In genomic region chr1:31324093-31324492, GRCh38 we compare ENCODE assay signal across 29 cellular contexts. TPM values are rescaled to one million over a fixed set of nuclear protein-coding genes. Genes with fewer than 3 reads are reported as not detected.
"Had no signal": no experiment of that assay in that cellular context is flagged by ENCODE, and none has a peak within 500 bp of the region (broad histone marks: within the 10 kb centered on the region; RNA-seq: fewer than 3 reads in every experiment).

No MANE protein-coding gene starts in this region.

- FAIRE-seq: colon, endometrium, islet of Langerhans, keratinocyte had no signal

- H3K27me3 Mint-ChIP-seq: effector memory CD8-positive, alpha-beta T cell had no signal

- ATAC-seq: effector memory CD8-positive, alpha-beta T cell; esophagus mucosa; gastrocnemius medialis; left cardiac atrium; left lung; left ventricle myocardium superior had no signal

- H3K9me3 Mint-ChIP-seq: effector memory CD8-positive, alpha-beta T cell; endodermal cell had no signal

- H3K4me1 ChIP-seq: esophagus squamous epithelium, gastrocnemius medialis, left lung, lower lobe of right lung had no signal

- H3K27ac Mint-ChIP-seq: effector memory CD8-positive, alpha-beta T cell; endodermal cell had no signal

- DNase-seq: dermis blood vessel endothelial cell; dorsolateral prefrontal cortex; effector CD8-positive, alpha-beta T cell; effector memory CD8-positive, alpha-beta T cell; endodermal cell; erythroblast; esophagus squamous epithelium; foreskin fibroblast; foreskin melanocyte; gastrocnemius medialis; glutamatergic neuron; head of caudate nucleus; heart right ventricle; hippocampal formation; left cardiac atrium; left lung; left ventricle myocardium superior; lower lobe of right lung; mesendoderm; midbrain had no signal

- H3K4me3 ChIP-seq: coronary artery, dorsolateral prefrontal cortex, esophagus squamous epithelium, gastrocnemius medialis, heart right ventricle, left lung, lower lobe of right lung had no signal

- H3K4me3 Mint-ChIP-seq: effector memory CD8-positive, alpha-beta T cell; endodermal cell had no signal

- H3K27ac ChIP-seq: coronary artery, dorsolateral prefrontal cortex, epithelial cell of prostate, esophagus squamous epithelium, gastrocnemius medialis, heart right ventricle, left lung, lower lobe of right lung had no signal

- H3K27me3 ChIP-seq: dorsolateral prefrontal cortex, esophagus squamous epithelium, gastrocnemius medialis, heart right ventricle, left lung had no signal

- H3K9me3 ChIP-seq: esophagus squamous epithelium, gastrocnemius medialis, heart right ventricle, left lung, lower lobe of right lung had no signal

- H3K4me1 Mint-ChIP-seq: endodermal cell had no signal

RNA-seq across cellular contexts. Expression of gene FABP3, which starts 48.8 kb away (rescaled TPM):
- total RNA-seq: glomerular endothelial cell, mononuclear cell had no signal
